18 cellular contexts compared by ENCODE assay signal in genomic region chr1:221992427-221992826, GRCh38.
DNase-seq lines count a peak whose midpoint lies in the region; ATAC-seq and TF ChIP-seq lines count a peak whose summit lies in the region.
"Had no signal": no experiment of that assay in that cellular context is flagged by ENCODE, and none has a peak within 500 bp of the region (broad histone marks: within the 10 kb centered on the region; RNA-seq: fewer than 3 reads in every experiment).

No MANE protein-coding gene starts in this region.

- H3K27me3 ChIP-seq in lower lobe of right lung (ENCODE audit: low read depth): no peaks in the 10 kb centered on the region
- H3K27me3 ChIP-seq: BLaER1, dorsolateral prefrontal cortex, transverse colon had no signal

- intact Hi-C loops in lower lobe of right lung (cut with DNase I): no loop called here

- no peaks in the 10 kb centered on the region for H3K4me1 ChIP-seq in lower lobe of right lung
- H3K4me1 ChIP-seq: transverse colon had no signal

- ATAC-seq in GM18909 (IDR thresholded peaks at IDR 0.05; ENCODE audit: poor library complexity, unreplicated experiment): peak; percentile 53
- ATAC-seq in GM21786 (IDR thresholded peaks at IDR 0.05; ENCODE audit: unreplicated experiment): peak; percentile 51
- ATAC-seq in HG03565 (IDR thresholded peaks at IDR 0.05; ENCODE audit: unreplicated experiment): peak; percentile 32
- ATAC-seq in memory B cell (ENCODE audit: low read depth): peak; percentile 32
- no peak for ATAC-seq in lower lobe of right lung

- peaks cover 3% of the 10 kb centered on the region for H3K4me1 Mint-ChIP-seq in memory B cell

- in situ Hi-C loops in ACHN (cut with HindIII; ENCODE audit: low pct_ligation_motif_present, low pct_unique_long_range_greater_than_20kb, low sequenced_read_pairs): no loop called here

- H3K9me3 Mint-ChIP-seq in memory B cell: no peaks in the 10 kb centered on the region
- H3K9me3 Mint-ChIP-seq: brain, nephron had no signal

- H3K27ac Mint-ChIP-seq in memory B cell: no peak overlapping the region
- H3K27ac Mint-ChIP-seq: brain, nephron had no signal

- no peak for DNase-seq in memory B cell (ENCODE audit: low spot score in 2 of 2)
- no peak for DNase-seq in ACHN
- DNase-seq in lower lobe of right lung: no peak
- no peak for DNase-seq in NCI-H2029 treated with DMSO at 0.1 percent for 48 hours (lab: John Stamatoyannopoulos, UW)
- DNase-seq in COLO829 (ENCODE audit: low spot score): no peak
- DNase-seq: activated effector memory CD4-positive, alpha-beta T cell treated with anti-CD3 and anti-CD28 coated beads, Interleukin-2, amount 50 U/mL, for 16 hours; dorsolateral prefrontal cortex; HCEC 1CT; MV-4-11; retina; stimulated activated CD4-positive, alpha-beta T cell treated with anti-CD3 and anti-CD28 coated beads, Interleukin-1b, Interleukin-23, amount 100 ng/mL, for 48 hours; transverse colon had no signal

- H3K36me3 ChIP-seq in lower lobe of right lung: no peaks in the 10 kb centered on the region
- H3K36me3 ChIP-seq: BLaER1, transverse colon had no signal

- no peaks in the 10 kb centered on the region for H3K36me3 Mint-ChIP-seq in memory B cell
- H3K36me3 Mint-ChIP-seq: brain had no signal

- no peak overlapping the region for H3K4me3 ChIP-seq in lower lobe of right lung
- H3K4me3 ChIP-seq: BLaER1, dorsolateral prefrontal cortex, transverse colon had no signal

- no peak overlapping the region for H3K27ac ChIP-seq in lower lobe of right lung
- H3K27ac ChIP-seq: BLaER1, dorsolateral prefrontal cortex, transverse colon had no signal

- no peak for TF ChIP-seq CTCF in lower lobe of right lung (IDR thresholded peaks at IDR 0.05)

- no peaks in the 10 kb centered on the region for H3K27me3 Mint-ChIP-seq in memory B cell
- H3K27me3 Mint-ChIP-seq: brain had no signal

- H3K4me3 Mint-ChIP-seq in memory B cell: no peak overlapping the region
- H3K4me3 Mint-ChIP-seq: brain, nephron had no signal

- no peaks in the 10 kb centered on the region for H3K9me3 ChIP-seq in lower lobe of right lung
- H3K9me3 ChIP-seq: BLaER1, transverse colon had no signal

Comparison
In these comparisons a context has a peak if more than half of its experiments do, and no peak if none do; other contexts are left out.
1. ATAC-seq: peak in GM18909 (single experiment), GM21786 (single experiment), HG03565 (single experiment) and memory B cell (single experiment); none in lower lobe of right lung (0 of 2).